ENCODE assay signal across 24 cellular contexts in the genomic region with DNA sequence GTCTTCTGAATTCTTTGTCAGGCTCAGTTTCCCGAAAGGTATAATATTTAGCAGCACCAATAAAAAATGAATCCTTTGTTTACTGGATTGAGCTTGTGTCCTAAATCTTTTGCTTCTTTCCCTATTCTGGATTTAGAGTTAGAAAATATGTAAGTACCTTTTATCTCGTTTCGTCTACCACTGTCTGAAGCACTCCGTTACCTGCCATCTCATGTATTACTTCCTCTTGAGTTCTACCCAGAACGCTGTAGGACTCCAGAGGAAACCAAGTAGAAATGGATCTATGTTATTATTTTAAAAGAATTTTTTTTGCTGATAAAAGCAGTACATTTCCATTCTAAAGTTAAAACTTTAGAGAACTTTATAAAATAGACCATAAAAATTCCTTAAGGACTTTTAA. TPM values are rescaled to one million over a fixed set of nuclear protein-coding genes. Genes with fewer than 3 reads are reported as not detected.
A peak's percentile ranks its signal among the peaks of the same experiment; 100 is the strongest.
DNase-seq lines count a peak whose midpoint lies in the region; ATAC-seq lines count a peak whose summit lies in the region.
"Had no signal": no experiment of that assay in that cellular context is flagged by ENCODE, and none has a peak within 500 bp of the region (broad histone marks: within the 10 kb centered on the region; RNA-seq: fewer than 3 reads in every experiment).

No MANE protein-coding gene starts in this region.

- H3K9me3 Mint-ChIP-seq in activated T-cell treated with anti-CD3 and anti-CD28 coated beads, Interleukin-2, amount 50 U/mL, for 72 hours = no peaks in the 10 kb centered on the region
- no peaks in the 10 kb centered on the region for H3K9me3 Mint-ChIP-seq in central memory CD8-positive, alpha-beta T cell
- H3K9me3 Mint-ChIP-seq in stimulated activated naive CD8-positive, alpha-beta T cell treated with anti-CD3 and anti-CD28 coated beads, Interleukin-15, amount 100 ng/mL, for 72 hours = peaks cover 0 to 5% of the 10 kb centered on the region in 2 donors
- H3K9me3 Mint-ChIP-seq: activated T-cell treated with anti-CD3 and anti-CD28 coated beads, Interleukin-2, amount 50 U/mL, for 24 hours; CD8-positive, alpha-beta T cell had no signal

- ATAC-seq in activated T-cell treated with anti-CD3 and anti-CD28 coated beads, Interleukin-2, amount 50 U/mL, for 72 hours (replicated peaks in 1 of 2) = no peak
- ATAC-seq in central memory CD8-positive, alpha-beta T cell (replicated peaks; ENCODE audit: extremely low read depth, poor library complexity, severe bottlenecking) = no peak
- ATAC-seq in stimulated activated naive CD8-positive, alpha-beta T cell treated with anti-CD3 and anti-CD28 coated beads, Interleukin-15, amount 100 ng/mL, for 72 hours = no peak
- ATAC-seq in GM21390 (IDR thresholded peaks at IDR 0.05; ENCODE audit: unreplicated experiment) (no peak), HG02884 (IDR thresholded peaks at IDR 0.05; ENCODE audit: unreplicated experiment) (no peak), GM21786 (IDR thresholded peaks at IDR 0.05; ENCODE audit: unreplicated experiment) (no peak)
- ATAC-seq: CD8-positive, alpha-beta T cell; heart right ventricle; lower lobe of right lung; right cardiac atrium had no signal

- peaks cover 3 to 8% of the 10 kb centered on the region in 2 donors for H3K36me3 Mint-ChIP-seq in activated T-cell treated with anti-CD3 and anti-CD28 coated beads, Interleukin-2, amount 50 U/mL, for 72 hours (ENCODE audit: insufficient read depth in 2 of 2)
- peaks cover 8% of the 10 kb centered on the region for H3K36me3 Mint-ChIP-seq in central memory CD8-positive, alpha-beta T cell (ENCODE audit: insufficient read depth)

- no peak for DNase-seq in activated T-cell treated with anti-CD3 and anti-CD28 coated beads, Interleukin-2, amount 50 U/mL, for 72 hours
- DNase-seq in activated T-cell treated with anti-CD3 and anti-CD28 coated beads, Interleukin-2, amount 50 U/mL, for 1 hour = no peak
- DNase-seq in KBM-7 = peak; percentile 33
- no peak for DNase-seq in central memory CD8-positive, alpha-beta T cell (ENCODE audit: low spot score in 2 of 2)
- DNase-seq in stimulated activated naive CD8-positive, alpha-beta T cell treated with anti-CD3 and anti-CD28 coated beads, Interleukin-15, amount 100 ng/mL, for 72 hours = no peak
- DNase-seq: activated T-cell treated with anti-CD3 and anti-CD28 coated beads, Interleukin-2, amount 50 U/mL, for 24 hours; aorta; CD8-positive, alpha-beta T cell; cortex of kidney; foreskin fibroblast; H7; heart right ventricle; kidney glomerular epithelial cell; lower lobe of right lung; NCI-H1417; NCI-H2029 treated with DMSO at 0.1 percent for 48 hours; NCI-H226; NCI-H69; right cardiac atrium; SJCRH30; testis had no signal

- in situ Hi-C loops in KBM-7 (cut with MboI; ENCODE audit: low pct_unique_long_range_greater_than_20kb, low sequenced_read_pairs) = no loop called here

- peak overlapping the region; percentile 5 to 73 for H3K4me3 Mint-ChIP-seq in activated T-cell treated with anti-CD3 and anti-CD28 coated beads, Interleukin-2, amount 50 U/mL, for 72 hours
- H3K4me3 Mint-ChIP-seq in central memory CD8-positive, alpha-beta T cell = no peak overlapping the region
- peak overlapping the region; percentile 50 to 74 for H3K4me3 Mint-ChIP-seq in stimulated activated naive CD8-positive, alpha-beta T cell treated with anti-CD3 and anti-CD28 coated beads, Interleukin-15, amount 100 ng/mL, for 72 hours
- H3K4me3 Mint-ChIP-seq: activated T-cell treated with anti-CD3 and anti-CD28 coated beads, Interleukin-2, amount 50 U/mL, for 24 hours; CD8-positive, alpha-beta T cell had no signal

- H3K27me3 Mint-ChIP-seq in activated T-cell treated with anti-CD3 and anti-CD28 coated beads, Interleukin-2, amount 50 U/mL, for 72 hours (ENCODE audit: low read depth) = no peaks in the 10 kb centered on the region
- H3K27me3 Mint-ChIP-seq in central memory CD8-positive, alpha-beta T cell = no peaks in the 10 kb centered on the region
- H3K27me3 Mint-ChIP-seq in stimulated activated naive CD8-positive, alpha-beta T cell treated with anti-CD3 and anti-CD28 coated beads, Interleukin-15, amount 100 ng/mL, for 72 hours = no peaks in the 10 kb centered on the region
- H3K27me3 Mint-ChIP-seq: activated T-cell treated with anti-CD3 and anti-CD28 coated beads, Interleukin-2, amount 50 U/mL, for 24 hours had no signal

- peak overlapping the region; percentile 31 for H3K27ac Mint-ChIP-seq in activated T-cell treated with anti-CD3 and anti-CD28 coated beads, Interleukin-2, amount 50 U/mL, for 72 hours
- H3K27ac Mint-ChIP-seq in central memory CD8-positive, alpha-beta T cell (ENCODE audit: low read depth) = peak overlapping the region; percentile 63
- H3K27ac Mint-ChIP-seq in stimulated activated naive CD8-positive, alpha-beta T cell treated with anti-CD3 and anti-CD28 coated beads, Interleukin-15, amount 100 ng/mL, for 72 hours = peak overlapping the region in 1 of 2 donors; percentile 9
- H3K27ac Mint-ChIP-seq: CD8-positive, alpha-beta T cell had no signal

- H3K4me1 Mint-ChIP-seq in activated T-cell treated with anti-CD3 and anti-CD28 coated beads, Interleukin-2, amount 50 U/mL, for 72 hours (ENCODE audit: low read depth) = peaks cover 80% of the 10 kb centered on the region
- H3K4me1 Mint-ChIP-seq in central memory CD8-positive, alpha-beta T cell = peaks cover 73% of the 10 kb centered on the region
- H3K4me1 Mint-ChIP-seq in stimulated activated naive CD8-positive, alpha-beta T cell treated with anti-CD3 and anti-CD28 coated beads, Interleukin-15, amount 100 ng/mL, for 72 hours = peaks cover 91% of the 10 kb centered on the region

RNA-seq across cellular contexts. Expression of gene ANKRD12, which starts 13.5 kb away (rescaled TPM):
- 100 to 1,000 TPM in 1 of 2 donors, 10 to 100 TPM in 1; 84.4 to 123 TPM for total RNA-seq in activated T-cell treated with anti-CD3 and anti-CD28 coated beads, Interleukin-2, amount 50 U/mL, for 72 hours

RNA-seq across cellular contexts. Expression of gene NDUFV2, which starts 47.6 kb away (rescaled TPM):
- 100 to 1,000 TPM; 394 to 497 TPM for total RNA-seq in activated T-cell treated with anti-CD3 and anti-CD28 coated beads, Interleukin-2, amount 50 U/mL, for 72 hours
